In genomic region chr5:1736065-1736464, GRCh38 we compare ENCODE assay signal across 25 cellular contexts.
"Had no signal": no experiment of that assay in that cellular context is flagged by ENCODE, and none has a peak within 500 bp of the region (broad histone marks: within the 10 kb centered on the region; RNA-seq: fewer than 3 reads in every experiment).

No MANE protein-coding gene starts in this region.

- H3K4me1 Mint-ChIP-seq: natural killer cell had no signal

- H3K27ac Mint-ChIP-seq: activated T-cell treated with anti-CD3 and anti-CD28 coated beads, Interleukin-2, amount 50 U/mL, for 24 hours; effector memory CD8-positive, alpha-beta T cell; natural killer cell; neural progenitor cell; progenitor cell of endocrine pancreas; T-helper 2 cell treated with Interferon-gamma antibody and Interleukin-4, amounts not matched to agents 5 μg/mL and 100 μg/mL, for 36 hours had no signal

- H3K4me3 Mint-ChIP-seq: activated T-cell treated with anti-CD3 and anti-CD28 coated beads, Interleukin-2, amount 50 U/mL, for 24 hours; effector memory CD8-positive, alpha-beta T cell; natural killer cell; neural progenitor cell; T-helper 2 cell treated with Interferon-gamma antibody and Interleukin-4, amounts not matched to agents 5 μg/mL and 100 μg/mL, for 36 hours had no signal

- ATAC-seq: effector memory CD8-positive, alpha-beta T cell; esophagus mucosa; heart left ventricle; left lung; natural killer cell had no signal

- DNase-seq: activated CD4-positive, alpha-beta T cell treated with anti-CD3 and anti-CD28 coated beads for 4 hours; activated CD4-positive, alpha-beta T cell treated with anti-CD3 and anti-CD28 coated beads, Interleukin-2, amount 50 U/mL, for 48 hours; activated CD4-positive, CD25-positive, alpha-beta regulatory T cell; activated gamma-delta T cell treated with Interleukin-2 at 50 U/mL for 16 hours; activated naive CD4-positive, alpha-beta T cell treated with anti-CD3 and anti-CD28 coated beads, Interleukin-2, amount 50 U/mL, for 16 hours; amniotic stem cell; brain microvascular endothelial cell; effector memory CD8-positive, alpha-beta T cell; foreskin fibroblast; hypothalamus; mesendoderm; natural killer cell; retina; sigmoid colon; small intestine; stimulated activated CD4-positive, alpha-beta T cell treated with anti-CD3 and anti-CD28 coated beads, Interleukin-1b, Interleukin-23, amount 100 ng/mL, for 48 hours; stimulated activated naive CD4-positive, alpha-beta T cell; T-helper 1 cell had no signal

- H3K9me3 Mint-ChIP-seq: effector memory CD8-positive, alpha-beta T cell; natural killer cell had no signal

- H3K36me3 Mint-ChIP-seq: natural killer cell, neural progenitor cell had no signal
